ENCODE assay signal across 8 cellular contexts in genomic region chr4:70544279-70544870, GRCh38. TPM values are rescaled to one million over a fixed set of nuclear protein-coding genes. Genes with fewer than 3 reads are reported as not detected.
DNase-seq lines count a peak whose midpoint lies in the region; ATAC-seq and TF ChIP-seq lines count a peak whose summit lies in the region.

No MANE protein-coding gene starts in this region.

- H3K4me3 ChIP-seq in GM12875 (ENCODE audit: low read depth, low read length) (no peak overlapping the region), right lobe of liver (no peak overlapping the region)

- no peaks in the 10 kb centered on the region for H3K4me1 ChIP-seq in right lobe of liver

- H3K36me3 ChIP-seq in right lobe of liver: no peaks in the 10 kb centered on the region

- H3K27ac ChIP-seq in right lobe of liver: no peak overlapping the region

- TF ChIP-seq POLR2A in right lobe of liver (IDR thresholded peaks at IDR 0.05): no peak

- no peaks in the 10 kb centered on the region for H3K27me3 ChIP-seq in right lobe of liver

- TF ChIP-seq CTCF in GM12875 (IDR thresholded peaks at IDR 0.05; ENCODE audit: borderline replicate concordance, insufficient read depth, low read depth, low read length): peak; percentile 45; the same call in 1 of the 2 replicates
- TF ChIP-seq CTCF in right lobe of liver (IDR thresholded peaks at IDR 0.05): peak; percentile 29 to 59 (median 50)

- intact Hi-C loops in right lobe of liver (cut with DNase I) (no loop called here), left cardiac atrium (cut with DNase I) (no loop called here)

- ATAC-seq in HG02852 (IDR thresholded peaks at IDR 0.05; ENCODE audit: unreplicated experiment) (peak; percentile 74), right lobe of liver (peak; percentile 51 to 69 (median 62)), left cardiac atrium (no peak)

- H3K9me3 ChIP-seq in right lobe of liver: no peaks in the 10 kb centered on the region

- DNase-seq in SKM-1 treated with dmso at 0.1 percent for 144 hours (lab: John Stamatoyannopoulos, UW; ENCODE audit: unreplicated experiment) (peak; percentile 49), right lobe of liver (no peak), superior temporal gyrus (ENCODE audit: extremely low spot score) (no peak), left cardiac atrium (no peak), NCI-H1105 treated with DMSO at 0.1 percent for 48 hours (lab: John Stamatoyannopoulos, UW) (no peak)
- DNase-seq in activated CD4-positive, alpha-beta T cell treated with anti-CD3 and anti-CD28 coated beads, Interleukin-2, amount 50 U/mL, for 48 hours: no peak

RNA-seq across cellular contexts. Expression of gene AMTN, which starts 26.0 kb away (rescaled TPM):
- total RNA-seq in right lobe of liver (not detected), left cardiac atrium (not detected)

RNA-seq across cellular contexts. Expression of gene AMBN, which starts 47.7 kb away (rescaled TPM):
- total RNA-seq in right lobe of liver: not detected
- total RNA-seq in left cardiac atrium: not detected

Comparison
In these comparisons a context has a peak if more than half of its experiments do, and no peak if none do; other contexts are left out.
1. ATAC-seq: peak in HG02852 (single experiment) and right lobe of liver (4 of 4); none in left cardiac atrium (0 of 2).